8 cellular contexts compared by ENCODE assay signal in genomic region chr19:17830567-17831418, GRCh38. TPM values are rescaled to one million over a fixed set of nuclear protein-coding genes. Genes with fewer than 3 reads are reported as not detected.
DNase-seq lines count a peak whose midpoint lies in the region; ATAC-seq and TF ChIP-seq lines count a peak whose summit lies in the region.

No MANE protein-coding gene starts in this region.

- H3K4me1 ChIP-seq in mesendoderm (ENCODE audit: control insufficient read depth, low read depth, low read length) (no peaks in the 10 kb centered on the region), spleen (peaks cover 0 to 53% (median 3%) of the 10 kb centered on the region in 6 donors)

- H3K27me3 ChIP-seq in mesendoderm (ENCODE audit: insufficient read depth, low read length, poor library complexity) (no peaks in the 10 kb centered on the region), spleen (replicated peaks in 1 of 7) (no peaks in the 10 kb centered on the region)

- no peak for TF ChIP-seq POLR2A in spleen (IDR thresholded peaks at IDR 0.05)

- H3K18ac ChIP-seq in mesendoderm (ENCODE audit: low read length): no peak overlapping the region

- H4K5ac ChIP-seq in mesendoderm (ENCODE audit: low read length): no peak overlapping the region

- WGBS in mesendoderm (ENCODE audit: extremely low coverage, insufficient coverage, low lambda C conversion rate): no CpG with 5 or more reads among the region's 50 CpGs
- 76 to 86% (median 79%) methylated on average over 42 to 50 of the region's 50 CpGs for WGBS in spleen, 5 donors

- H2BK120ac ChIP-seq in mesendoderm (ENCODE audit: low read depth, low read length): no peak overlapping the region

- peaks cover 3% of the 10 kb centered on the region for H3K27me3 Mint-ChIP-seq in endothelial cell (ENCODE audit: unreplicated experiment)

- H3K23ac ChIP-seq in mesendoderm (ENCODE audit: low read length): no peak overlapping the region

- H3K79me2 ChIP-seq in mesendoderm (ENCODE audit: control insufficient read depth, insufficient read depth, low read length): no peaks in the 10 kb centered on the region

- H3K27ac ChIP-seq in mesendoderm (ENCODE audit: low read depth, low read length) (no peak overlapping the region), spleen (peak overlapping the region in 1 of 8 donors; percentile 13)

- no peak overlapping the region for H2AK5ac ChIP-seq in mesendoderm (ENCODE audit: low read length)

- peaks cover 4% of the 10 kb centered on the region for H3K4me1 Mint-ChIP-seq in endothelial cell (ENCODE audit: unreplicated experiment)

- H3K4me2 ChIP-seq in mesendoderm (ENCODE audit: low read length): peak overlapping the region; percentile 41

- H2BK15ac ChIP-seq in mesendoderm (replicated peaks; ENCODE audit: low read depth): no peak overlapping the region

- no peak for ATAC-seq in HG02798 (IDR thresholded peaks at IDR 0.05; ENCODE audit: poor library complexity, unreplicated experiment)

- no peak overlapping the region for H4K8ac ChIP-seq in mesendoderm (ENCODE audit: low read depth, low read length)

- H3K9ac ChIP-seq in mesendoderm (ENCODE audit: low read length): peak overlapping the region; percentile 39

- H3K27ac Mint-ChIP-seq in endothelial cell (ENCODE audit: unreplicated experiment): no peak overlapping the region

- H3K4ac ChIP-seq in mesendoderm (ENCODE audit: low read depth, low read length): no peak overlapping the region

- peaks cover 7% of the 10 kb centered on the region for H3K36me3 Mint-ChIP-seq in endothelial cell (ENCODE audit: low read depth, unreplicated experiment)

- H2BK5ac ChIP-seq in mesendoderm (ENCODE audit: low read length): no peak overlapping the region

- H3K36me3 ChIP-seq in mesendoderm (ENCODE audit: control insufficient read depth, insufficient read depth, low read length) (no peaks in the 10 kb centered on the region), spleen (peaks cover 7 to 100% (median 89%) of the 10 kb centered on the region in 6 donors)

- H3K9me3 ChIP-seq in spleen: no peaks in the 10 kb centered on the region

- H3K4me3 ChIP-seq in mesendoderm (ENCODE audit: low read length) (peak overlapping the region; percentile 6), spleen (no peak overlapping the region)

- no peak for TF ChIP-seq CTCF in endothelial cell (IDR thresholded peaks at IDR 0.05; ENCODE audit: unreplicated experiment)
- TF ChIP-seq CTCF in spleen (IDR thresholded peaks at IDR 0.05 in 8 of 11, conservative IDR thresholded peaks at IDR 0.05 in 3 of 11): no peak

- H3K79me1 ChIP-seq in mesendoderm (ENCODE audit: low read length): no peaks in the 10 kb centered on the region

- H3K9me3 Mint-ChIP-seq in endothelial cell (ENCODE audit: unreplicated experiment): no peaks in the 10 kb centered on the region

- peak overlapping the region; percentile 75 for H3K56ac ChIP-seq in mesendoderm (ENCODE audit: low read length)

- DNase-seq in DMS53 (lab: John Stamatoyannopoulos, UW) (peak; percentile 93), NCI-H1105 treated with DMSO at 0.1 percent for 48 hours (lab: John Stamatoyannopoulos, UW) (peak; percentile 82), endothelial cell (ENCODE audit: low spot score) (peak; percentile 88), mesendoderm (peak; percentile 94), spleen (no peak)
- DNase-seq in activated CD4-positive, alpha-beta T cell treated with anti-CD3 and anti-CD28 coated beads for 1 hour: peak; percentile 38
- DNase-seq in stimulated activated naive CD4-positive, alpha-beta T cell treated with Interleukin-2 at 50 U/mL for 16 hours (lab: John Stamatoyannopoulos, UW): peak; percentile 42

- intact Hi-C loops in spleen (cut with DNase I; ENCODE audit: low total_unique reads): no loop called here

- H3K4me3 Mint-ChIP-seq in endothelial cell (ENCODE audit: unreplicated experiment): peak overlapping the region; percentile 35

RNA-seq across cellular contexts. Expression of gene INSL3, which starts 9.5 kb away (rescaled TPM):
- total RNA-seq in endothelial cell (ENCODE audit: unreplicated experiment) (0.36 TPM), spleen (1 to 10 TPM; 2.1 to 6.3 (median 3.4) TPM)
- polyA plus RNA-seq in mesendoderm (2013, experiment 1 of 2): 0.14 TPM
- 0.28 TPM for polyA plus RNA-seq in mesendoderm (2013, experiment 2 of 2)
- 1 to 10 TPM; 2.1 to 3.2 (median 2.6) TPM for polyA plus RNA-seq in spleen

RNA-seq across cellular contexts. Expression of gene JAK3, which starts 17.0 kb away (rescaled TPM):
- total RNA-seq in endothelial cell (ENCODE audit: unreplicated experiment) (30.9 TPM), spleen (100 to 1,000 TPM in 5 of 7 donors, 10 to 100 TPM in 2; 64.3 to 203 (median 147) TPM)
- polyA plus RNA-seq in mesendoderm (2013, experiment 1 of 2): 1.2 TPM
- 1.1 TPM for polyA plus RNA-seq in mesendoderm (2013, experiment 2 of 2)
- polyA plus RNA-seq in spleen: 10 to 100 TPM; 30.6 to 81.1 (median 58.2) TPM

RNA-seq across cellular contexts. Expression of gene RPL18A, which starts 28.9 kb away (rescaled TPM):
- total RNA-seq in endothelial cell (ENCODE audit: unreplicated experiment): 2,048 TPM
- polyA plus RNA-seq in mesendoderm (2013, experiment 1 of 2): 2,732 TPM
- 2,732 TPM for polyA plus RNA-seq in mesendoderm (2013, experiment 2 of 2)
- total RNA-seq in spleen: 1,000 to 10,000 TPM; 1,310 to 2,382 (median 1,642) TPM
- 1,000 to 10,000 TPM; 4,642 to 6,872 (median 5,294) TPM for polyA plus RNA-seq in spleen

RNA-seq across cellular contexts. Expression of gene B3GNT3, which starts 35.9 kb away (rescaled TPM):
- total RNA-seq in endothelial cell (ENCODE audit: unreplicated experiment): 0.77 TPM
- 0.29 TPM for polyA plus RNA-seq in mesendoderm (2013, experiment 1 of 2)
- 0.24 TPM for polyA plus RNA-seq in mesendoderm (2013, experiment 2 of 2)
- 1 to 10 TPM in 2 of 7 donors, under 1 TPM in 3, not detected in 2; 0.36 to 1.6 (median 0.88) TPM for total RNA-seq in spleen
- polyA plus RNA-seq in spleen: under 1 TPM in 2 of 3 donors, not detected in 1; 0.05 to 0.16 TPM

RNA-seq across cellular contexts. Expression of gene SLC5A5, which starts 41.0 kb away (rescaled TPM):
- total RNA-seq in endothelial cell (ENCODE audit: unreplicated experiment) (not detected), spleen (under 1 TPM in 5 of 7 donors, not detected in 2; 0.27 to 0.44 (median 0.32) TPM)
- polyA plus RNA-seq in mesendoderm (2013, experiment 1 of 2): 0.08 TPM
- 0.13 TPM for polyA plus RNA-seq in mesendoderm (2013, experiment 2 of 2)
- polyA plus RNA-seq in spleen: under 1 TPM; 0.19 to 0.52 (median 0.30) TPM
